ENCODE assay signal across 15 cellular contexts in the genomic region with DNA sequence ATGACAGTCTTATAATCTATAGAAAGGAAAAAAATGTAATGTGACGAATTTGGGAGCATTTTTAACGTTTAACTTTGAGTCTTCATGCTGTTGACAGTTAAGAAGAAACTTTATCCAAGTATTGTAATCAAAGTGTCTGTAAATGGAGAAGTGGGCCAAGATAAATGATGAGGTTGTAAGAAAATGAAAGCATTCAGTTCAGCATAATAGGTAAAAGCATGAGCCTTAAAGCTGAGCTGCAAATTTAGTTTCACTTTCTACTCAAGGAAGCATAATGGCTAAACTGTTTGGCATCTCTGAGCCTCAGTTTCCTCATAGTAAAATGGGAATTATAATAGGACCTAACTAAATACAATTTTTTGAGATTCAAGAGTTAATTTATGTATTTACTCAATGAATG.
DNase-seq lines count a peak whose midpoint lies in the region; TF ChIP-seq lines count a peak whose summit lies in the region.
"Had no signal": no experiment of that assay in that cellular context is flagged by ENCODE, and none has a peak within 500 bp of the region (broad histone marks: within the 10 kb centered on the region; RNA-seq: fewer than 3 reads in every experiment).

No MANE protein-coding gene starts in this region.

- TF ChIP-seq CTCF in HFFc6 (IDR thresholded peaks at IDR 0.05): no peak
- TF ChIP-seq CTCF in PC-9 (conservative IDR thresholded peaks at IDR 0.05): no peak
- no peak for TF ChIP-seq CTCF in fibroblast of lung (conservative IDR thresholded peaks at IDR 0.05 in 1 of 2, IDR thresholded peaks at IDR 0.05 in 1 of 2; ENCODE audit: low read depth in 1 of 2, low read length in 2 of 2)
- TF ChIP-seq CTCF in endodermal cell (conservative IDR thresholded peaks at IDR 0.05): no peak

- no peaks in the 10 kb centered on the region for H3K36me3 ChIP-seq in PC-9 (ENCODE audit: low read depth)
- H3K36me3 ChIP-seq in fibroblast of lung (ENCODE audit: control insufficient read depth, insufficient read depth, low read length): no peaks in the 10 kb centered on the region
- H3K36me3 ChIP-seq in endodermal cell (ENCODE audit: control insufficient read depth, insufficient read depth, low read length): no peaks in the 10 kb centered on the region
- H3K36me3 ChIP-seq: upper lobe of right lung had no signal

- H2AFZ ChIP-seq in PC-9: peak overlapping the region; percentile 44; the same call in 1 of the 2 replicates
- H2AFZ ChIP-seq in fibroblast of lung (ENCODE audit: low read length): no peak overlapping the region

- peaks cover 4% of the 10 kb centered on the region; the same call in 1 of the 2 replicates for H3K9me3 Mint-ChIP-seq in HFFc6
- H3K9me3 Mint-ChIP-seq in endodermal cell: peaks cover 11% of the 10 kb centered on the region

- intact Hi-C loops in PC-9 (cut with micrococcal nuclease; ENCODE audit: unreplicated experiment): no loop called here

- H3K9ac ChIP-seq in fibroblast of lung (ENCODE audit: insufficient read depth, low read length) (no peak overlapping the region), endodermal cell (ENCODE audit: extremely low read depth, low read length, poor library complexity, severe bottlenecking) (no peak overlapping the region)

- H3K4me3 Mint-ChIP-seq in HFFc6: peak overlapping the region; percentile 75
- no peak overlapping the region for H3K4me3 Mint-ChIP-seq in endodermal cell
- H3K4me3 Mint-ChIP-seq: activated B cell treated with CpG ODN at 0.5 μM for 24 hours had no signal

- peak overlapping the region; percentile 26; the same call in 1 of the 2 replicates for H3K4me3 ChIP-seq in PC-9
- peak overlapping the region in 1 of 4 experiments; percentile 42 for H3K4me3 ChIP-seq in fibroblast of lung (replicated peaks in 1 of 4; ENCODE audit: control extremely low read depth in 1 of 4, insufficient read depth in 1 of 4, low read depth in 3 of 4, low read length in 4 of 4)
- no peak overlapping the region for H3K4me3 ChIP-seq in endodermal cell (ENCODE audit: low read length)
- H3K4me3 ChIP-seq: psoas muscle, upper lobe of right lung had no signal

- H3K4me2 ChIP-seq in PC-9 (peak overlapping the region; percentile 48), fibroblast of lung (ENCODE audit: extremely low read depth, insufficient read depth, low read length) (no peak overlapping the region)

- no peaks in the 10 kb centered on the region for H3F3A ChIP-seq in PC-9 (ENCODE audit: insufficient read depth, low read depth)

- H3K79me2 ChIP-seq in PC-9 (ENCODE audit: low read depth) (no peaks in the 10 kb centered on the region), fibroblast of lung (ENCODE audit: control insufficient read depth, insufficient read depth, low read length) (no peaks in the 10 kb centered on the region)

- H3K4me1 Mint-ChIP-seq in HFFc6 (ENCODE audit: low read depth) (peaks cover 5% of the 10 kb centered on the region; the same call in 1 of the 2 replicates), endodermal cell (no peaks in the 10 kb centered on the region)
- H3K4me1 Mint-ChIP-seq: activated B cell treated with CpG ODN at 0.5 μM for 24 hours had no signal

- POLR2A ChIA-PET in PC-9 (lab: Charles Lee; ENCODE audit: unreplicated experiment): no interaction called here

- CTCF ChIA-PET in PC-9 (lab: Charles Lee): no interaction called here

- BruUV-seq in PC-9 (replicated peaks; lab: Mats Ljungman, UMichigan): no TSS peak

- H3K9me3 ChIP-seq in PC-9 (ENCODE audit: insufficient read depth, low read depth) (no peaks in the 10 kb centered on the region), fibroblast of lung (ENCODE audit: control insufficient read depth, insufficient read depth, low read depth, low read length) (no peaks in the 10 kb centered on the region), endodermal cell (ENCODE audit: control insufficient read depth, low read length) (no peaks in the 10 kb centered on the region)
- H3K9me3 ChIP-seq: psoas muscle, upper lobe of right lung had no signal

- H3K4me1 ChIP-seq in PC-9 (replicated peaks; ENCODE audit: insufficient read depth) (no peaks in the 10 kb centered on the region), fibroblast of lung (ENCODE audit: control insufficient read depth, extremely low read depth, insufficient read depth, low read length) (no peaks in the 10 kb centered on the region), endodermal cell (ENCODE audit: control insufficient read depth, insufficient read depth, low read length) (no peaks in the 10 kb centered on the region)
- H3K4me1 ChIP-seq: psoas muscle, upper lobe of right lung had no signal

- H3K27me3 Mint-ChIP-seq in HFFc6 (ENCODE audit: insufficient read depth) (no peaks in the 10 kb centered on the region), endodermal cell (ENCODE audit: insufficient read depth) (no peaks in the 10 kb centered on the region)
- H3K27me3 Mint-ChIP-seq: activated B cell treated with CpG ODN at 0.5 μM for 24 hours had no signal

- no peaks in the 10 kb centered on the region for H3K27me3 ChIP-seq in PC-9 (ENCODE audit: insufficient read depth, low read depth)
- no peaks in the 10 kb centered on the region for H3K27me3 ChIP-seq in fibroblast of lung (ENCODE audit: control insufficient read depth, insufficient read depth, low read length)
- H3K27me3 ChIP-seq in endodermal cell (ENCODE audit: control insufficient read depth, insufficient read depth, low read length, poor library complexity, severe bottlenecking): no peaks in the 10 kb centered on the region
- H3K27me3 ChIP-seq: upper lobe of right lung had no signal

- no peaks in the 10 kb centered on the region for H4K20me1 ChIP-seq in PC-9 (ENCODE audit: insufficient read depth)
- no peaks in the 10 kb centered on the region for H4K20me1 ChIP-seq in fibroblast of lung (ENCODE audit: control insufficient read depth, extremely low read depth, insufficient read depth, low read length)

- H3K9me2 ChIP-seq in PC-9 (ENCODE audit: insufficient read depth): no peaks in the 10 kb centered on the region

- DNase-seq in NOMO-1 treated with DMSO at 0.1 percent for 48 hours (lab: John Stamatoyannopoulos, UW; ENCODE audit: unreplicated experiment): peak; percentile 5
- DNase-seq in NOMO-1 treated with dmso at 0.1 percent for 144 hours (lab: John Stamatoyannopoulos, UW; ENCODE audit: unreplicated experiment): no peak
- DNase-seq in HFFc6: no peak
- DNase-seq in PC-9: no peak
- peak; percentile 2 to 42 for DNase-seq in fibroblast of lung (ENCODE audit: low read depth in 2 of 2)
- no peak for DNase-seq in D341Med (ENCODE audit: low spot score)
- DNase-seq in endodermal cell: no peak
- DNase-seq in KG1 (lab: John Stamatoyannopoulos, UW): no peak
- DNase-seq: activated B cell treated with CpG ODN at 0.5 μM for 24 hours, glutamatergic neuron, MV-4-11, NCI-H446, SHP77 treated with DMSO at 0.1 percent for 48 hours, upper lobe of right lung had no signal

- 86 to 100% methylated on average over 1 to 2 of the region's 2 CpGs for WGBS in endodermal cell (ENCODE audit: insufficient coverage in 1 of 2, insufficient read length in 1 of 2), 2 experiments

- H3K27ac Mint-ChIP-seq in HFFc6: no peak overlapping the region
- H3K27ac Mint-ChIP-seq in endodermal cell: no peak overlapping the region
- H3K27ac Mint-ChIP-seq: activated B cell treated with CpG ODN at 0.5 μM for 24 hours had no signal

- H3K27ac ChIP-seq in PC-9 (no peak overlapping the region), fibroblast of lung (ENCODE audit: insufficient read depth, low read length) (no peak overlapping the region), endodermal cell (ENCODE audit: low read depth, low read length) (no peak overlapping the region)
- H3K27ac ChIP-seq: psoas muscle, upper lobe of right lung had no signal

- no peaks in the 10 kb centered on the region for H3K36me3 Mint-ChIP-seq in HFFc6 (ENCODE audit: low read depth)
- H3K36me3 Mint-ChIP-seq in endodermal cell (ENCODE audit: low read depth): no peaks in the 10 kb centered on the region

Comparison
In these comparisons a context has a peak if more than half of its experiments do, and no peak if none do; other contexts are left out.
1. DNase-seq: peak in NOMO-1 treated with DMSO at 0.1 percent for 48 hours (single experiment) and fibroblast of lung (2 of 2); none in NOMO-1 treated with dmso at 0.1 percent for 144 hours (single experiment), HFFc6 (single experiment), PC-9 (0 of 2), D341Med (single experiment), endodermal cell (single experiment) and KG1 (single experiment).